Comparison of ENCODE assay signal across 19 cellular contexts in genomic region chr5:176590035-176590729, GRCh38. TPM values are rescaled to one million over a fixed set of nuclear protein-coding genes. Genes with fewer than 3 reads are reported as not detected.
"Had no signal": no experiment of that assay in that cellular context is flagged by ENCODE, and none has a peak within 500 bp of the region (broad histone marks: within the 10 kb centered on the region; RNA-seq: fewer than 3 reads in every experiment).

No MANE protein-coding gene starts in this region.

- H3K27me3 ChIP-seq: ovary, upper lobe of left lung had no signal

- H3K27ac Mint-ChIP-seq: activated B cell treated with CpG ODN at 0.5 μM for 24 hours; activated naive CD4-positive, alpha-beta T cell treated with anti-CD3 and anti-CD28 coated beads, Interleukin-2, amount 50 U/mL, for 24 hours; nephron had no signal

- ATAC-seq: stimulated activated naive CD8-positive, alpha-beta T cell treated with anti-CD3 and anti-CD28 coated beads, Interleukin-15, Interleukin-2, amounts not matched to agents 100 U/mL and 50 U/mL, for 24 hours had no signal

- H3K9me3 Mint-ChIP-seq: activated naive CD4-positive, alpha-beta T cell treated with anti-CD3 and anti-CD28 coated beads, Interleukin-2, amount 50 U/mL, for 24 hours had no signal

- H3K4me1 ChIP-seq: left ventricle myocardium inferior, sigmoid colon, suprapubic skin, upper lobe of left lung had no signal

- H3K4me1 Mint-ChIP-seq: activated B cell treated with CpG ODN at 0.5 μM for 24 hours; activated naive CD4-positive, alpha-beta T cell treated with anti-CD3 and anti-CD28 coated beads, Interleukin-2, amount 50 U/mL, for 24 hours; nephron had no signal

- DNase-seq: activated B cell treated with CpG ODN at 0.5 μM for 24 hours; activated CD4-positive, alpha-beta T cell treated with anti-CD3 and anti-CD28 coated beads, Interleukin-2, amount 50 U/mL, for 1 hour; activated effector memory CD4-positive, alpha-beta T cell treated with Interleukin-2 at 50 U/mL for 16 hours; caudate nucleus; effector CD8-positive, alpha-beta T cell; left ventricle myocardium inferior; mesenchymal stem cell; ovary; sigmoid colon; stimulated activated CD4-positive, alpha-beta T cell treated with anti-CD3 and anti-CD28 coated beads, Interleukin-12 subunit alpha, Interleukin-12 subunit beta, amount 100 ng/mL, for 4 hours; stimulated activated CD4-positive, alpha-beta T cell treated with anti-CD3 and anti-CD28 coated beads, Interleukin-2, amount 100 ng/mL, for 48 hours; stimulated activated CD8-positive, alpha-beta memory T cell treated with anti-CD3 and anti-CD28 coated beads, Interleukin-4, amount 100 ng/mL, for 48 hours; stimulated activated naive CD8-positive, alpha-beta T cell treated with anti-CD3 and anti-CD28 coated beads, Interleukin-15, Interleukin-2, amounts not matched to agents 100 U/mL and 50 U/mL, for 24 hours; upper lobe of left lung had no signal

- FAIRE-seq: keratinocyte had no signal

- H3K36me3 ChIP-seq: left ventricle myocardium inferior, ovary, sigmoid colon, suprapubic skin, upper lobe of left lung had no signal

- H3K4me3 ChIP-seq: coronary artery, left ventricle myocardium inferior, ovary, sigmoid colon, suprapubic skin, upper lobe of left lung had no signal

- H3K27ac ChIP-seq: coronary artery, left ventricle myocardium inferior, ovary, sigmoid colon, suprapubic skin, upper lobe of left lung had no signal

- H3K4me3 Mint-ChIP-seq: activated B cell treated with CpG ODN at 0.5 μM for 24 hours; activated naive CD4-positive, alpha-beta T cell treated with anti-CD3 and anti-CD28 coated beads, Interleukin-2, amount 50 U/mL, for 24 hours; nephron had no signal

- H3K9me3 ChIP-seq: suprapubic skin had no signal

- H3K27me3 Mint-ChIP-seq: activated naive CD4-positive, alpha-beta T cell treated with anti-CD3 and anti-CD28 coated beads, Interleukin-2, amount 50 U/mL, for 24 hours had no signal

RNA-seq across cellular contexts. Expression of gene SNCB, which starts 40.2 kb away (rescaled TPM):
- total RNA-seq: activated B cell treated with CpG ODN at 0.5 μM for 24 hours, ovary, suprapubic skin, upper lobe of left lung had no signal

RNA-seq across cellular contexts. Expression of gene EIF4E1B, which starts 40.3 kb away (rescaled TPM):
- total RNA-seq: activated B cell treated with CpG ODN at 0.5 μM for 24 hours, left ventricle myocardium inferior, ovary, suprapubic skin, upper lobe of left lung had no signal
- polyA plus RNA-seq: keratinocyte, sigmoid colon had no signal

RNA-seq across cellular contexts. Expression of gene CDHR2, which starts 41.0 kb away (rescaled TPM):
- polyA plus RNA-seq: keratinocyte had no signal
